In the genomic region with DNA sequence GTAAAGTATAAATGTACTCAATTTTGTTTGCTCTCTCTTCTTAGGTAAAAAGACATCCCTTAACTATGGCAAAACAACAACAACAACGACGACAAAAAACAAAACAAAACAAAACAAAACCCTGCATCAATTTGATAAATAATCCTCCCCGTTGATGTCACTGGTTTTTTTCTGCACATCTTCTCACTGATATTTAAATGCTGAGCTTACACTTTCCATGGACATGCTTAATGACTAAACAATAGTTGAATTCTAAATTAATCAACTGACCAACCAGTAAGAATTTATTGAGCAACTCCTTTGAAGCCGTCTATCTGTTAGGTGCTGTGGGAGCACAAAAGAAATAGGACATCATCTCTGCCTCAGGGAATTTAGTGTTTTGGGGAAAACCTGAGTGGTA, we compare ENCODE assay signal across 2 cellular contexts.
TF ChIP-seq lines count a peak whose summit lies in the region.

No MANE protein-coding gene starts in this region.

TF ChIP-seq in HepG2, 621 proteins besides CTCF, POLR2A, EP300 and RAD21:
- TF ChIP-seq ZNF7 (CRISPR knock-in tag; IDR thresholded peaks at IDR 0.05): no peak
- TF ChIP-seq, protein P1, sequence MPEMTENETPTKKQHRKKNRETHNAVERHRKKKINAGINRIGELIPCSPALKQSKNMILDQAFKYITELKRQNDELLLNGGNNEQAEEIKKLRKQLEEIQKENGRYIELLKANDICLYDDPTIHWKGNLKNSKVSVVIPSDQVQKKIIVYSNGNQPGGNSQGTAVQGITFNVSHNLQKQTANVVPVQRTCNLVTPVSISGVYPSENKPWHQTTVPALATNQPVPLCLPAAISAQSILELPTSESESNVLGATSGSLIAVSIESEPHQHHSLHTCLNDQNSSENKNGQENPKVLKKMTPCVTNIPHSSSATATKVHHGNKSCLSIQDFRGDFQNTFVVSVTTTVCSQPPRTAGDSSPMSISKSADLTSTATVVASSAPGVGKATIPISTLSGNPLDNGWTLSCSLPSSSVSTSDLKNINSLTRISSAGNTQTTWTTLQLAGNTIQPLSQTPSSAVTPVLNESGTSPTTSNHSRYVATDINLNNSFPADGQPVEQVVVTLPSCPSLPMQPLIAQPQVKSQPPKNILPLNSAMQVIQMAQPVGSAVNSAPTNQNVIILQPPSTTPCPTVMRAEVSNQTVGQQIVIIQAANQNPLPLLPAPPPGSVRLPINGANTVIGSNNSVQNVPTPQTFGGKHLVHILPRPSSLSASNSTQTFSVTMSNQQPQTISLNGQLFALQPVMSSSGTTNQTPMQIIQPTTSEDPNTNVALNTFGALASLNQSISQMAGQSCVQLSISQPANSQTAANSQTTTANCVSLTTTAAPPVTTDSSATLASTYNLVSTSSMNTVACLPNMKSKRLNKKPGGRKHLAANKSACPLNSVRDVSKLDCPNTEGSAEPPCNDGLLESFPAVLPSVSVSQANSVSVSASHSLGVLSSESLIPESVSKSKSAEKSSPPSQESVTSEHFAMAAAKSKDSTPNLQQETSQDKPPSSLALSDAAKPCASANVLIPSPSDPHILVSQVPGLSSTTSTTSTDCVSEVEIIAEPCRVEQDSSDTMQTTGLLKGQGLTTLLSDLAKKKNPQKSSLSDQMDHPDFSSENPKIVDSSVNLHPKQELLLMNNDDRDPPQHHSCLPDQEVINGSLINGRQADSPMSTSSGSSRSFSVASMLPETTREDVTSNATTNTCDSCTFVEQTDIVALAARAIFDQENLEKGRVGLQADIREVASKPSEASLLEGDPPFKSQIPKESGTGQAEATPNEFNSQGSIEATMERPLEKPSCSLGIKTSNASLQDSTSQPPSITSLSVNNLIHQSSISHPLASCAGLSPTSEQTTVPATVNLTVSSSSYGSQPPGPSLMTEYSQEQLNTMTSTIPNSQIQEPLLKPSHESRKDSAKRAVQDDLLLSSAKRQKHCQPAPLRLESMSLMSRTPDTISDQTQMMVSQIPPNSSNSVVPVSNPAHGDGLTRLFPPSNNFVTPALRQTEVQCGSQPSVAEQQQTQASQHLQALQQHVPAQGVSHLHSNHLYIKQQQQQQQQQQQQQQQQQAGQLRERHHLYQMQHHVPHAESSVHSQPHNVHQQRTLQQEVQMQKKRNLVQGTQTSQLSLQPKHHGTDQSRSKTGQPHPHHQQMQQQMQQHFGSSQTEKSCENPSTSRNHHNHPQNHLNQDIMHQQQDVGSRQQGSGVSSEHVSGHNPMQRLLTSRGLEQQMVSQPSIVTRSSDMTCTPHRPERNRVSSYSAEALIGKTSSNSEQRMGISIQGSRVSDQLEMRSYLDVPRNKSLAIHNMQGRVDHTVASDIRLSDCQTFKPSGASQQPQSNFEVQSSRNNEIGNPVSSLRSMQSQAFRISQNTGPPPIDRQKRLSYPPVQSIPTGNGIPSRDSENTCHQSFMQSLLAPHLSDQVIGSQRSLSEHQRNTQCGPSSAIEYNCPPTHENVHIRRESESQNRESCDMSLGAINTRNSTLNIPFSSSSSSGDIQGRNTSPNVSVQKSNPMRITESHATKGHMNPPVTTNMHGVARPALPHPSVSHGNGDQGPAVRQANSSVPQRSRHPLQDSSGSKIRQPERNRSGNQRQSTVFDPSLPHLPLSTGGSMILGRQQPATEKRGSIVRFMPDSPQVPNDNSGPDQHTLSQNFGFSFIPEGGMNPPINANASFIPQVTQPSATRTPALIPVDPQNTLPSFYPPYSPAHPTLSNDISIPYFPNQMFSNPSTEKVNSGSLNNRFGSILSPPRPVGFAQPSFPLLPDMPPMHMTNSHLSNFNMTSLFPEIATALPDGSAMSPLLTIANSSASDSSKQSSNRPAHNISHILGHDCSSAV (CRISPR knock-in tag; IDR thresholded peaks at IDR 0.05; ENCODE audit: borderline replicate concordance): no peak
- TF ChIP-seq ZSCAN22 (CRISPR knock-in tag; IDR thresholded peaks at IDR 0.05): 0 out of 2 replicates have a peak, but pooled peaks have one; percentile 40
- no peak for TF ChIP-seq PAX8 (CRISPR knock-in tag; IDR thresholded peaks at IDR 0.05; ENCODE audit: borderline replicate concordance)
- TF ChIP-seq TBP (CRISPR knock-in tag; IDR thresholded peaks at IDR 0.05): no peak
- no peak for TF ChIP-seq MED8 (CRISPR knock-in tag; IDR thresholded peaks at IDR 0.05; ENCODE audit: insufficient replicate concordance)
- TF ChIP-seq KDM2A (CRISPR knock-in tag; IDR thresholded peaks at IDR 0.05; ENCODE audit: borderline replicate concordance, low read depth): no peak
- TF ChIP-seq MAFK (conservative IDR thresholded peaks at IDR 0.05 in 1 of 2, IDR thresholded peaks at IDR 0.05 in 1 of 2; ENCODE audit: low read length in 2 of 2): peak; percentile 66 to 68
- TF ChIP-seq ZNF670 (CRISPR knock-in tag; IDR thresholded peaks at IDR 0.05; ENCODE audit: borderline replicate concordance): no peak
- TF ChIP-seq, protein P2, sequence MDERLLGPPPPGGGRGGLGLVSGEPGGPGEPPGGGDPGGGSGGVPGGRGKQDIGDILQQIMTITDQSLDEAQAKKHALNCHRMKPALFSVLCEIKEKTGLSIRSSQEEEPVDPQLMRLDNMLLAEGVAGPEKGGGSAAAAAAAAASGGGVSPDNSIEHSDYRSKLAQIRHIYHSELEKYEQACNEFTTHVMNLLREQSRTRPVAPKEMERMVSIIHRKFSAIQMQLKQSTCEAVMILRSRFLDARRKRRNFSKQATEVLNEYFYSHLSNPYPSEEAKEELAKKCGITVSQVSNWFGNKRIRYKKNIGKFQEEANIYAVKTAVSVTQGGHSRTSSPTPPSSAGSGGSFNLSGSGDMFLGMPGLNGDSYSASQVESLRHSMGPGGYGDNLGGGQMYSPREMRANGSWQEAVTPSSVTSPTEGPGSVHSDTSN (CRISPR knock-in tag; IDR thresholded peaks at IDR 0.05): no peak
- TF ChIP-seq MAFF (IDR thresholded peaks at IDR 0.05; ENCODE audit: low read depth, low read length): peak; percentile 43

TF ChIP-seq in IMR-90, 13 proteins besides CTCF, POLR2A, EP300 and RAD21:
- TF ChIP-seq, protein P3, sequence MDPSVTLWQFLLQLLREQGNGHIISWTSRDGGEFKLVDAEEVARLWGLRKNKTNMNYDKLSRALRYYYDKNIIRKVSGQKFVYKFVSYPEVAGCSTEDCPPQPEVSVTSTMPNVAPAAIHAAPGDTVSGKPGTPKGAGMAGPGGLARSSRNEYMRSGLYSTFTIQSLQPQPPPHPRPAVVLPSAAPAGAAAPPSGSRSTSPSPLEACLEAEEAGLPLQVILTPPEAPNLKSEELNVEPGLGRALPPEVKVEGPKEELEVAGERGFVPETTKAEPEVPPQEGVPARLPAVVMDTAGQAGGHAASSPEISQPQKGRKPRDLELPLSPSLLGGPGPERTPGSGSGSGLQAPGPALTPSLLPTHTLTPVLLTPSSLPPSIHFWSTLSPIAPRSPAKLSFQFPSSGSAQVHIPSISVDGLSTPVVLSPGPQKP (IDR thresholded peaks at IDR 0.05; ENCODE audit: borderline replicate concordance, low read depth, low read length): no peak
- TF ChIP-seq MAFK (IDR thresholded peaks at IDR 0.05; ENCODE audit: low read depth, low read length): 0 out of 2 replicates have a peak, but pooled peaks have one; percentile 7
